22 cellular contexts compared by ENCODE assay signal in the genomic region with DNA sequence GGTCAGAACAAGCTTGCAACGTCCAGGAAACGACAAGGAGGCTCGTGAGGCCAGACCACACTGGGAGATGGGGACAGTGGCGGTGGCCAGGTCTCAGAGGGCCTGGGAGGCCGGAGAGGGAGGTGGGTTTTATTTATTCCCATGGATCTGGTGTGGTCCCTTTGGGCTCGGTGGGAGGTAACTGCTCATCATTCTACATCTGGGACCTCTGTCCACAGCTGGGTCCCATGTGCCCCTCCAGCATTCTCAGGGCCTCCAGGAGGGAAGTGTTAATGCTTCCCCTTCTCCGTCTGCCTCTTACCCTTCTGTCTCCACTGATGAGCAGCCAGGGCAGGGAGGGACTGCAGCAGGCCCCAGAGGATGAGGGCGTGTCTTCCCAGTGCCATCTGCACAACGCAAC. TPM values are rescaled to one million over a fixed set of nuclear protein-coding genes. Genes with fewer than 3 reads are reported as not detected.
A peak's percentile ranks its signal among the peaks of the same experiment; 100 is the strongest.
DNase-seq lines count a peak whose midpoint lies in the region; ATAC-seq and TF ChIP-seq lines count a peak whose summit lies in the region.
"Had no signal": no experiment of that assay in that cellular context is flagged by ENCODE, and none has a peak within 500 bp of the region (broad histone marks: within the 10 kb centered on the region; RNA-seq: fewer than 3 reads in every experiment).

No MANE protein-coding gene starts in this region.

- POLR2A ChIA-PET in SK-N-SH (lab: Yijun Ruan, JAX): interaction anchor here (1.0 to 1.3 kb wide), 2 partner anchors 37 to 65 kb away, joined by 3 to 5 read pairs; no protein-coding TSS in a partner anchor

- peak; percentile 44 for DNase-seq in KBM-7
- DNase-seq in SK-N-SH: peak; percentile 76
- DNase-seq in left lung: no peak
- peak; percentile 28 for DNase-seq in testis
- no peak for DNase-seq in islet precursor cell
- no peak for DNase-seq in GM23338 (ENCODE audit: low spot score)
- DNase-seq: activated CD4-positive, alpha-beta T cell treated with anti-CD3 and anti-CD28 coated beads, Interleukin-2, amount 50 U/mL, for 48 hours; activated gamma-delta T cell; AML-193; hippocampal formation; NCI-H1417 treated with DMSO at 0.1 percent for 48 hours; NCI-H748 treated with DMSO at 0.1 percent for 48 hours; SJCRH30; stimulated activated naive CD4-positive, alpha-beta T cell treated with Interleukin-2 at 50 U/mL for 16 hours; T-helper 2 cell; tibial artery had no signal

- H3K4me1 Mint-ChIP-seq in GM23338: peaks cover 12% of the 10 kb centered on the region

- no peak overlapping the region for H2AFZ ChIP-seq in SK-N-SH (ENCODE audit: low read depth)
- no peak overlapping the region for H2AFZ ChIP-seq in GM23338

- H3K4me1 ChIP-seq in SK-N-SH (ENCODE audit: control insufficient read depth in 1 of 2, insufficient read depth in 2 of 2, low read depth in 1 of 2, low read length in 1 of 2) (peaks cover 0 to 36% of the 10 kb centered on the region in 2 experiments; a peak in 3 of 4 replicates), left lung (peaks cover 0 to 10% of the 10 kb centered on the region in 2 donors), testis (peaks cover 8% of the 10 kb centered on the region), GM23338 (ENCODE audit: insufficient read depth) (no peaks in the 10 kb centered on the region)
- H3K4me1 ChIP-seq: tibial artery had no signal

- in situ Hi-C loops in KBM-7 (cut with MboI; ENCODE audit: low pct_unique_long_range_greater_than_20kb, low sequenced_read_pairs): no loop called here

- no peak overlapping the region for H3K4me2 ChIP-seq in SK-N-SH
- no peak overlapping the region for H3K4me2 ChIP-seq in GM23338

- no peaks in the 10 kb centered on the region for H3K36me3 ChIP-seq in SK-N-SH (replicated peaks in 1 of 2; ENCODE audit: control insufficient read depth in 1 of 2, insufficient read depth in 2 of 2, low read length in 1 of 2)
- H3K36me3 ChIP-seq in left lung: no peaks in the 10 kb centered on the region
- H3K36me3 ChIP-seq in testis (ENCODE audit: low read depth, missing control alignments): no peaks in the 10 kb centered on the region
- H3K36me3 ChIP-seq in GM23338 (ENCODE audit: insufficient read depth): no peaks in the 10 kb centered on the region
- H3K36me3 ChIP-seq: cardiac muscle cell, SJCRH30, tibial artery had no signal

- H3K9me3 Mint-ChIP-seq in GM23338: peaks cover 3% of the 10 kb centered on the region; the same call in 2 of the 3 replicates
- H3K9me3 Mint-ChIP-seq: natural killer cell treated with Interleukin-12 subunit alpha and Interleukin-12 subunit beta and Interleukin-15 and Interleukin-18, amount 100 ng/mL, for 72 hours had no signal

- CTCF ChIA-PET in SK-N-SH (lab: Yijun Ruan, JAX): interaction anchor here (1.0 to 1.3 kb wide), 5 partner anchors 18 to 94 kb away, joined by 3 to 4 read pairs (median 3); no protein-coding TSS in a partner anchor

- TF ChIP-seq CTCF in SK-N-SH (IDR thresholded peaks at IDR 0.05): no peak
- no peak for TF ChIP-seq CTCF in left lung (IDR thresholded peaks at IDR 0.05)
- TF ChIP-seq CTCF in testis (IDR thresholded peaks at IDR 0.05): no peak
- TF ChIP-seq CTCF in GM23338 (conservative IDR thresholded peaks at IDR 0.05; ENCODE audit: low read depth in 2 of 2): no peak

- H3F3A ChIP-seq in SK-N-SH (replicated peaks; ENCODE audit: insufficient read depth) (no peaks in the 10 kb centered on the region), GM23338 (replicated peaks; ENCODE audit: low read depth) (no peaks in the 10 kb centered on the region)

- 75% methylated on average over 9 of the region's 9 CpGs for WGBS in SK-N-SH (ENCODE audit: low lambda C conversion rate)
- 53 to 54% methylated on average over 9 of the region's 9 CpGs for WGBS in testis, 2 donors

- H3K79me2 ChIP-seq in SK-N-SH (ENCODE audit: insufficient read depth): no peaks in the 10 kb centered on the region
- H3K79me2 ChIP-seq in GM23338 (replicated peaks; ENCODE audit: insufficient read depth): no peaks in the 10 kb centered on the region

- no peak for TF ChIP-seq RAD21 in SK-N-SH (IDR thresholded peaks at IDR 0.05; ENCODE audit: low read length)

- peaks cover 7% of the 10 kb centered on the region for H3K27me3 Mint-ChIP-seq in GM23338 (ENCODE audit: insufficient read depth, low read depth, poor library complexity)

- no peak overlapping the region for H3K4me3 Mint-ChIP-seq in GM23338
- H3K4me3 Mint-ChIP-seq: memory B cell; natural killer cell treated with Interleukin-12 subunit alpha and Interleukin-12 subunit beta and Interleukin-15 and Interleukin-18, amount 100 ng/mL, for 72 hours had no signal

- no peak overlapping the region for H3K4me3 ChIP-seq in SK-N-SH (ENCODE audit: low read depth in 2 of 2, low read length in 1 of 2)
- H3K4me3 ChIP-seq in left lung: no peak overlapping the region
- no peak overlapping the region for H3K4me3 ChIP-seq in testis
- no peak overlapping the region for H3K4me3 ChIP-seq in GM23338
- H3K4me3 ChIP-seq: cardiac muscle cell, SJCRH30, skin epidermis, tibial artery had no signal

- H3K9me2 ChIP-seq in SK-N-SH (no peaks in the 10 kb centered on the region), GM23338 (ENCODE audit: insufficient read depth) (0 out of 2 replicates have a peak, but pooled peaks cover 2% of the 10 kb centered on the region)

- no peak overlapping the region for H3K27ac Mint-ChIP-seq in GM23338
- H3K27ac Mint-ChIP-seq: memory B cell; natural killer cell treated with Interleukin-12 subunit alpha and Interleukin-12 subunit beta and Interleukin-15 and Interleukin-18, amount 100 ng/mL, for 72 hours had no signal

- no peak overlapping the region for H3K9ac ChIP-seq in SK-N-SH

- H3K36me3 Mint-ChIP-seq in GM23338 (ENCODE audit: low read depth): no peaks in the 10 kb centered on the region
- H3K36me3 Mint-ChIP-seq: memory B cell; natural killer cell treated with Interleukin-12 subunit alpha and Interleukin-12 subunit beta and Interleukin-15 and Interleukin-18, amount 100 ng/mL, for 72 hours had no signal

- no peak for TF ChIP-seq POLR2A in testis (IDR thresholded peaks at IDR 0.05)

- H3K27ac ChIP-seq in SK-N-SH (ENCODE audit: low read depth in 2 of 2, low read length in 1 of 2) (peak overlapping the region in 1 of 2 experiments; percentile 99; a peak in 2 of 4 replicates), left lung (no peak overlapping the region), testis (no peak overlapping the region), GM23338 (ENCODE audit: low read depth) (no peak overlapping the region)
- H3K27ac ChIP-seq: cardiac muscle cell, epithelial cell of prostate, SJCRH30, tibial artery had no signal

- H3K9me3 ChIP-seq in SK-N-SH (no peaks in the 10 kb centered on the region), left lung (no peaks in the 10 kb centered on the region), testis (no peaks in the 10 kb centered on the region)
- H3K9me3 ChIP-seq: SJCRH30, tibial artery had no signal

- no peak; a peak in 1 of 4 replicates for TF ChIP-seq EP300 in SK-N-SH (IDR thresholded peaks at IDR 0.05; ENCODE audit: borderline replicate concordance in 1 of 2, low read depth in 1 of 2, low read length in 1 of 2)

- H3K27me3 ChIP-seq in SK-N-SH (ENCODE audit: insufficient read depth) (no peaks in the 10 kb centered on the region), left lung (no peaks in the 10 kb centered on the region), testis (no peaks in the 10 kb centered on the region), GM23338 (ENCODE audit: insufficient read depth) (no peaks in the 10 kb centered on the region)
- H3K27me3 ChIP-seq: cardiac muscle cell, SJCRH30, tibial artery had no signal

- ATAC-seq in left lung (peak; percentile 28), HG02970 (IDR thresholded peaks at IDR 0.05; ENCODE audit: low FRiP score, unreplicated experiment) (no peak), GM23338 (no peak)
- ATAC-seq: natural killer cell treated with Interleukin-12 subunit alpha and Interleukin-12 subunit beta and Interleukin-15 and Interleukin-18, amount 100 ng/mL, for 72 hours had no signal

- H4K20me1 ChIP-seq in SK-N-SH (ENCODE audit: insufficient read depth) (no peaks in the 10 kb centered on the region), GM23338 (replicated peaks; ENCODE audit: insufficient read depth) (no peaks in the 10 kb centered on the region)

- intact Hi-C loops in left lung (cut with DNase I) (no loop called here), testis (cut with DNase I; ENCODE audit: low total_unique reads) (no loop called here)

TF ChIP-seq in SK-N-SH, 30 proteins besides CTCF, POLR2A, EP300 and RAD21 (continues in another document):
- TF ChIP-seq, protein P1, sequence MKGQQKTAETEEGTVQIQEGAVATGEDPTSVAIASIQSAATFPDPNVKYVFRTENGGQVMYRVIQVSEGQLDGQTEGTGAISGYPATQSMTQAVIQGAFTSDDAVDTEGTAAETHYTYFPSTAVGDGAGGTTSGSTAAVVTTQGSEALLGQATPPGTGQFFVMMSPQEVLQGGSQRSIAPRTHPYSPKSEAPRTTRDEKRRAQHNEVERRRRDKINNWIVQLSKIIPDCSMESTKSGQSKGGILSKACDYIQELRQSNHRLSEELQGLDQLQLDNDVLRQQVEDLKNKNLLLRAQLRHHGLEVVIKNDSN (IDR thresholded peaks at IDR 0.05; ENCODE audit: borderline replicate concordance, low read depth): no peak
- TF ChIP-seq CHD2 (IDR thresholded peaks at IDR 0.05; ENCODE audit: low read length, partially characterized antibody) (no peak), POLR2AphosphoS5 (IDR thresholded peaks at IDR 0.05; ENCODE audit: low read depth, low read length) (no peak), YY1 (IDR thresholded peaks at IDR 0.05; ENCODE audit: low read depth) (no peak), TCF12 (IDR thresholded peaks at IDR 0.05) (no peak)

TF ChIP-seq in GM23338, 12 proteins besides CTCF, POLR2A, EP300 and RAD21 (continues in another document):
- TF ChIP-seq JUNB (IDR thresholded peaks at IDR 0.05; ENCODE audit: unreplicated experiment): no peak

RNA-seq across cellular contexts. Expression of a gene that starts 35.7 kb away (rescaled TPM):
- 9.1 and 19.0 TPM in 2 replicates for polyA plus RNA-seq in SK-N-SH (2012; rRNA removed)
- 14.3 and 16.0 TPM in 2 replicates for polyA plus RNA-seq in SK-N-SH (2012; cell fraction: cytosol; rRNA removed)
- 61.3 and 99.7 TPM in 2 replicates for polyA plus RNA-seq in SK-N-SH (2012; cell fraction: nucleus; rRNA removed)
- total RNA-seq in left lung: 100 to 1,000 TPM; 289 to 331 TPM
- total RNA-seq in testis: 100 to 1,000 TPM; 212 TPM
- 62.6 TPM for polyA plus RNA-seq in testis (ENCODE audit: insufficient read depth, low read depth, low replicate concordance)
- total RNA-seq in GM23338 (2014; rRNA removed; shearing (Covaris generic)): 180 and 190 TPM in 2 replicates
- 69.6 and 76.5 TPM in 2 replicates for polyA plus RNA-seq in GM23338 (2016; fragmentation: Nextera tagmentation; extraction: Ambion mirVana)

Comparison
In these comparisons a context has a peak if more than half of its experiments do, and no peak if none do; other contexts are left out.
1. DNase-seq: peak in KBM-7 (single experiment), SK-N-SH (single experiment) and testis (single experiment); none in left lung (0 of 2), islet precursor cell (single experiment) and GM23338 (single experiment).